ENCODE assay signal across 12 cellular contexts in genomic region chr6:4610256-4610655, GRCh38.
A peak's percentile ranks its signal among the peaks of the same experiment; 100 is the strongest.
DNase-seq lines count a peak whose midpoint lies in the region; ATAC-seq and TF ChIP-seq lines count a peak whose summit lies in the region.
"Had no signal": no experiment of that assay in that cellular context is flagged by ENCODE, and none has a peak within 500 bp of the region (broad histone marks: within the 10 kb centered on the region; RNA-seq: fewer than 3 reads in every experiment).

No MANE protein-coding gene starts in this region.

- H3K4me3 ChIP-seq in astrocyte of the cerebellum (ENCODE audit: low read depth, low read length) (no peak overlapping the region), heart right ventricle (no peak overlapping the region), left lung (no peak overlapping the region)

- no peaks in the 10 kb centered on the region for H3K36me3 ChIP-seq in heart right ventricle
- no peaks in the 10 kb centered on the region for H3K36me3 ChIP-seq in left lung

- ATAC-seq in heart right ventricle, result peak in 7 of 8 donors; percentile 45 to 72 (median 51)
- no peak for ATAC-seq in esophagus mucosa
- ATAC-seq in left lung, result no peak
- ATAC-seq: left colon; stimulated activated naive CD8-positive, alpha-beta T cell treated with anti-CD3 and anti-CD28 coated beads, Interleukin-15, amount 100 ng/mL, for 72 hours had no signal

- in situ Hi-C loops in Caki2 (cut with HindIII; ENCODE audit: low pct_unique_long_range_greater_than_20kb, low sequenced_read_pairs) (no loop called here), astrocyte of the cerebellum (cut with HindIII; ENCODE audit: low sequenced_read_pairs) (no loop called here)

- WGBS in heart right ventricle, 2 donors, result 15 to 23% methylated on average over 7 of the region's 7 CpGs

- DNase-seq in Caki2 (ENCODE audit: low read depth), result peak; percentile 66
- peak; percentile 92 for DNase-seq in astrocyte of the cerebellum (ENCODE audit: low read depth)
- peak; percentile 33 to 63 for DNase-seq in heart right ventricle
- peak; percentile 88 for DNase-seq in renal cortical epithelial cell (ENCODE audit: low read depth)
- DNase-seq in activated effector memory CD4-positive, alpha-beta T cell treated with Interleukin-2 at 50 U/mL for 16 hours, result no peak
- no peak for DNase-seq in stimulated activated CD4-positive, alpha-beta T cell treated with anti-CD3 and anti-CD28 coated beads, Interleukin-4, amount 100 ng/mL, for 24 hours
- DNase-seq in left lung, result no peak
- DNase-seq: CD4-positive, CD25-positive, alpha-beta regulatory T cell; NCI-H748 treated with DMSO at 0.1 percent for 48 hours; stimulated activated naive CD8-positive, alpha-beta T cell treated with anti-CD3 and anti-CD28 coated beads, Interleukin-15, amount 100 ng/mL, for 72 hours had no signal

- intact Hi-C loops in heart right ventricle (cut with DNase I), result loop anchor here in 2 of 10 donors (10.0 kb wide), 2 partner anchors 145 to 255 kb away; no protein-coding TSS in a partner anchor
- intact Hi-C loops in left lung (cut with DNase I), result no loop called here

- H3K27me3 ChIP-seq in heart right ventricle (no peaks in the 10 kb centered on the region), left lung (no peaks in the 10 kb centered on the region)

- TF ChIP-seq CTCF in astrocyte of the cerebellum (IDR thresholded peaks at IDR 0.05; ENCODE audit: low read depth, low read length, missing control alignments) (no peak), heart right ventricle (IDR thresholded peaks at IDR 0.05) (no peak), left lung (IDR thresholded peaks at IDR 0.05) (no peak)

- peaks cover 0 to 46% (median 33%) of the 10 kb centered on the region in 9 donors for H3K4me1 ChIP-seq in heart right ventricle
- no peaks in the 10 kb centered on the region for H3K4me1 ChIP-seq in left lung

- no peaks in the 10 kb centered on the region for H3K9me3 ChIP-seq in heart right ventricle
- no peaks in the 10 kb centered on the region for H3K9me3 ChIP-seq in left lung

- H3K27ac ChIP-seq in heart right ventricle, result peak overlapping the region in 2 of 10 donors; percentile 7 to 27
- H3K27ac ChIP-seq in left lung, result no peak overlapping the region

Comparison
In these comparisons a context has a peak if more than half of its experiments do, and no peak if none do; other contexts are left out.
1. DNase-seq: peak in Caki2 (single experiment), astrocyte of the cerebellum (single experiment), heart right ventricle (2 of 2) and renal cortical epithelial cell (single experiment); none in activated effector memory CD4-positive, alpha-beta T cell treated with Interleukin-2 at 50 U/mL for 16 hours (single experiment), stimulated activated CD4-positive, alpha-beta T cell treated with anti-CD3 and anti-CD28 coated beads, Interleukin-4, amount 100 ng/mL, for 24 hours (single experiment) and left lung (0 of 2).
2. ATAC-seq: peak in heart right ventricle (7 of 8); none in esophagus mucosa (single experiment) and left lung (single experiment).